Comparison of ENCODE assay signal across 8 cellular contexts in the genomic region with DNA sequence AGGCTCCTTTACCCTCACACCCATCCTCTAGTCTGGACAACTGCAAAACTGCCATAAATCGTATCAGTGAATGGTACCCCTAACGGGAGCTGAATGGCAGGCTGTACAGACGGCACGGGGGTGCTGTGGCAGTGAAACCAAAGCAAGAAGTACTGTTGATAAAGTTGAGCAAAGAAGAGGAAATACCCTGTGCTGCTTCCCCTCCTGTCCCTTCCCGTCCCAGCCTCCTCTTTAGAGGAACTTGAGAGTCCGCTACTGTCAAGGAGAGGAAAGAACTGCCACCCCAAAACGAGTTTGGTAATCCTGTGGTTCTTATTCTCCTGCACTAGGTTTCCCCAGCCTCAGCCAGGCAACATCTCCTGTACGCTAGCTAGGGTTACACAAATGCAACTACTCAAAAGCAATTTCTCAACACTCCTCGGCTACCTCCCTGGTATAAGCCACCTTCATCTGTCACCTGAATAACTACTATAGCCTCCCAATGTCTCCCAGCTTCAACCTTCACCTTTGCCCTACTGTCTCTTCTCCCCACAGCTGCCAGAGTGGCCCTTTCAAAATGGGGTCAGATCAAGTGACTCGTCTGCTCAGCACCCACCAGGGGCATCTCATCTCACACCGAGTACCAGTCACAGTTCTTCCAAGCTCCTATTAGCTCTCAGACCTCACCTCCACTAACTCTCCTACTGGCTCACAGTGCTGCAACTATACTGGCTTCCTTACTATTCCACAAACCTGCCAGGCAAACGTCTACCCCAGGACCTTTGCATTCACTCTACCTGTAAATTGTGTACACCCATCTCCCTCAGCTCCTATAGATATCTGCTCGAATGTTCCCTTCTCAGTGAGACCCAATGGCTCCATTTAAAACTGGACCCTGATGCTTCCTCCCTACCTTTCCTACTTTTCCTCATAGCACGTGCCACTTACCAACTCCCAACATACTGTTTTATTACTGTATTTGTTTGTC. TPM values are rescaled to one million over a fixed set of nuclear protein-coding genes. Genes with fewer than 3 reads are reported as not detected.
DNase-seq lines count a peak whose midpoint lies in the region; ATAC-seq, FAIRE-seq and TF ChIP-seq lines count a peak whose summit lies in the region.

No MANE protein-coding gene starts in this region.

- H3K4me2 ChIP-seq in BLaER1 (peak overlapping the region; percentile 85), Loucy (ENCODE audit: low read depth, low read length, poor library complexity, severe bottlenecking) (peak overlapping the region; percentile 87), K562 (ENCODE audit: insufficient read depth, low read length) (no peak overlapping the region)

- 40% methylated on average over 13 of the region's 14 CpGs for WGBS in K562 (ENCODE audit: insufficient coverage, low coverage, missing lambda C conversion rate)

- DNase-seq in K562 (ENCODE audit: extremely low read depth in 1 of 4, low spot score in 3 of 4) (no peak), HCEC 1CT (no peak), kidney glomerular epithelial cell (lab: John Stamatoyannopoulos, UW) (no peak)

- no peak for TF ChIP-seq EP300 in K562 (IDR thresholded peaks at IDR 0.05; ENCODE audit: low read length)

- H2AFZ ChIP-seq in Loucy (ENCODE audit: low read length): no peak overlapping the region
- H2AFZ ChIP-seq in K562 (ENCODE audit: low read depth, low read length): no peak overlapping the region

- BruUV-seq in K562 (replicated peaks; lab: Mats Ljungman, UMichigan): no TSS peak

- TF ChIP-seq CTCF in Loucy (conservative IDR thresholded peaks at IDR 0.05; ENCODE audit: low read length) (peak; percentile 17; the same call in 1 of the 2 replicates), K562 (IDR thresholded peaks at IDR 0.05 in 2 of 3, conservative IDR thresholded peaks at IDR 0.05 in 1 of 3; ENCODE audit: insufficient read depth in 2 of 3, low read depth in 1 of 3, low read length in 3 of 3) (no peak)

- H3K36me3 ChIP-seq in BLaER1 (peaks cover 56% of the 10 kb centered on the region), Loucy (ENCODE audit: insufficient read depth, low read length) (peaks cover 34% of the 10 kb centered on the region), K562 (ENCODE audit: control insufficient read depth, insufficient read depth, low read length) (no peaks in the 10 kb centered on the region), mucosa of rectum (ENCODE audit: control insufficient read depth in 2 of 2, insufficient read depth in 2 of 2, low read length in 2 of 2) (peaks cover 14% of the 10 kb centered on the region in 2 donors)

- H3K4me1 ChIP-seq in BLaER1 (peaks cover 77% of the 10 kb centered on the region), Loucy (ENCODE audit: insufficient read depth, low read length, poor library complexity, severe bottlenecking) (peaks cover 71% of the 10 kb centered on the region), K562 (replicated peaks in 1 of 2; ENCODE audit: control insufficient read depth in 2 of 2, insufficient read depth in 2 of 2, low read length in 2 of 2) (peaks cover 12 to 13% of the 10 kb centered on the region in 2 experiments; a peak in 4 of 5 replicates), mucosa of rectum (ENCODE audit: control insufficient read depth in 2 of 2, insufficient read depth in 2 of 2, low read length in 2 of 2) (peaks cover 40 to 46% of the 10 kb centered on the region in 2 donors)

- intact Hi-C loops in K562 (cut with micrococcal nuclease): no loop called here

- peak overlapping the region; percentile 92 for H3K4me3 ChIP-seq in BLaER1
- H3K4me3 ChIP-seq in Loucy (ENCODE audit: low read length, poor library complexity, severe bottlenecking): peak overlapping the region; percentile 93
- no peak overlapping the region for H3K4me3 ChIP-seq in K562
- H3K4me3 ChIP-seq in mucosa of rectum (ENCODE audit: low read length in 2 of 2): peak overlapping the region; percentile 34 to 58

- H3K27ac ChIP-seq in BLaER1 (peak overlapping the region; percentile 95), K562 (ENCODE audit: extremely low read depth, low read depth, low read length) (no peak overlapping the region), mucosa of rectum (ENCODE audit: low read depth in 2 of 2, low read length in 2 of 2) (peak overlapping the region; percentile 79 to 81)

- no peaks in the 10 kb centered on the region for H3K9me2 ChIP-seq in Loucy (replicated peaks; ENCODE audit: low read depth, low read length)

- H3F3A ChIP-seq in Loucy (ENCODE audit: low read depth): no peaks in the 10 kb centered on the region; the same call in 1 of the 2 replicates

- H3K79me2 ChIP-seq in Loucy (ENCODE audit: insufficient read depth, low read length): peaks cover 96% of the 10 kb centered on the region
- H3K79me2 ChIP-seq in K562 (ENCODE audit: control insufficient read depth, insufficient read depth, low read length): no peaks in the 10 kb centered on the region

- ATAC-seq in K562 (no peak), HG03342 (IDR thresholded peaks at IDR 0.05; ENCODE audit: unreplicated experiment) (no peak), HG03520 (IDR thresholded peaks at IDR 0.05; ENCODE audit: unreplicated experiment) (no peak)

- TF ChIP-seq RAD21 in K562 (CRISPR knock-in tag; conservative IDR thresholded peaks at IDR 0.05 in 1 of 2, IDR thresholded peaks at IDR 0.05 in 1 of 2): no peak

- TF ChIP-seq POLR2A in K562 (conservative IDR thresholded peaks at IDR 0.05): no peak

- FAIRE-seq in K562 (lab: Jason Lieb, UNC): no peak

- no peaks in the 10 kb centered on the region for H3K9me3 ChIP-seq in BLaER1
- H3K9me3 ChIP-seq in Loucy (ENCODE audit: insufficient read depth, low read depth, low read length): no peaks in the 10 kb centered on the region
- no peaks in the 10 kb centered on the region for H3K9me3 ChIP-seq in K562 (replicated peaks; ENCODE audit: control insufficient read depth, insufficient read depth, low read depth, low read length)
- no peaks in the 10 kb centered on the region for H3K9me3 ChIP-seq in mucosa of rectum (ENCODE audit: control insufficient read depth in 2 of 2, low read length in 2 of 2)

- peaks cover 82% of the 10 kb centered on the region for H4K20me1 ChIP-seq in BLaER1
- H4K20me1 ChIP-seq in Loucy (ENCODE audit: insufficient read depth, low read length, poor library complexity, severe bottlenecking): peaks cover 65% of the 10 kb centered on the region
- H4K20me1 ChIP-seq in K562 (replicated peaks; ENCODE audit: control insufficient read depth, insufficient read depth, low read length): no peaks in the 10 kb centered on the region

- CTCF ChIA-PET in K562 (lab: Yijun Ruan, JAX; ENCODE audit: low intra/inter-chr PET ratio): no interaction called here

- peak overlapping the region; percentile 87 for H3K9ac ChIP-seq in BLaER1
- H3K9ac ChIP-seq in Loucy (ENCODE audit: low read depth, low read length, poor library complexity, severe bottlenecking): peak overlapping the region; percentile 97
- no peak overlapping the region; a peak in 1 of 4 replicates for H3K9ac ChIP-seq in K562 (ENCODE audit: insufficient read depth in 1 of 2, low read depth in 2 of 2, low read length in 2 of 2)
- H3K9ac ChIP-seq in mucosa of rectum (ENCODE audit: low read depth in 1 of 2, low read length in 2 of 2): peak overlapping the region; percentile 1 to 57

- H3K27me3 ChIP-seq in BLaER1 (no peaks in the 10 kb centered on the region), Loucy (ENCODE audit: insufficient read depth, low read length, poor library complexity, severe bottlenecking) (no peaks in the 10 kb centered on the region), K562 (ENCODE audit: control insufficient read depth in 2 of 2, insufficient read depth in 2 of 2, low read length in 2 of 2) (no peaks in the 10 kb centered on the region), mucosa of rectum (ENCODE audit: control insufficient read depth in 2 of 2, insufficient read depth in 2 of 2, low read length in 2 of 2) (no peaks in the 10 kb centered on the region)

- in situ Hi-C loops in K562 (cut with MboI): no loop called here

- POLR2A ChIA-PET in K562 (lab: Yijun Ruan, JAX): no interaction called here

- H3K9me1 ChIP-seq in K562 (ENCODE audit: control insufficient read depth, insufficient read depth, low read length): no peaks in the 10 kb centered on the region

TF ChIP-seq in K562, 482 proteins besides CTCF, POLR2A, EP300 and RAD21 (continues in another document):
- no peak for TF ChIP-seq MTA2 (IDR thresholded peaks at IDR 0.05; ENCODE audit: low read depth)
- no peak for TF ChIP-seq TCF7L2 (IDR thresholded peaks at IDR 0.05; ENCODE audit: low read depth, low read length)
- no peak for TF ChIP-seq ZKSCAN3 (CRISPR knock-in tag; IDR thresholded peaks at IDR 0.05)
- TF ChIP-seq STAT5A (IDR thresholded peaks at IDR 0.05; ENCODE audit: borderline replicate concordance, low read length): no peak

RNA-seq across cellular contexts. Expression of gene GLRX, which starts 4.1 kb away (rescaled TPM):
- total RNA-seq in K562 (2011; cell fraction: chromatin; rRNA removed; ENCODE audit: low replicate concordance): 4.8 and 5.3 TPM in 2 replicates
- total RNA-seq in K562 (2011; cell fraction: nucleolus; rRNA removed): 5.4 and 6.7 TPM in 2 replicates
- 4.9 and 5.2 TPM in 2 replicates for total RNA-seq in K562 (2011; cell fraction: nucleoplasm; rRNA removed)
- total RNA-seq in K562 (2014; rRNA removed) (3.3 and 3.6 TPM in 2 replicates), K562 (2014; rRNA removed; fragmentation: Illumina TruSeq; extraction: Trizol) (2.0 and 2.3 TPM in 2 replicates), K562 (2015; rRNA removed; fragmentation: Illumina TruSeq; extraction: Trizol) (3.1 and 3.6 TPM in 2 replicates), K562 (2021) (2.9 and 4.4 TPM in 2 replicates)
- polyA plus RNA-seq in K562 (2011; rRNA removed) (6.2 and 7.3 TPM in 2 replicates), K562 (2014; fragmentation: Illumina TruSeq; extraction: Trizol) (4.6 and 6.4 TPM in 2 replicates), K562 (2014; fragmentation: Nextera tagmentation; extraction: Ambion mirVana) (10 to 100 TPM; 10.5 to 11.2 TPM), K562 (2014; rRNA removed) (4.9 and 11.1 TPM in 2 replicates)
- polyA plus RNA-seq in K562 (2011; cell fraction: cytosol; rRNA removed): 2.5 and 4.4 TPM in 2 replicates
- polyA plus RNA-seq in K562 (2011; cell fraction: nucleus; rRNA removed): 2.8 and 5.8 TPM in 2 replicates
- 13.4 and 13.6 TPM in 2 replicates for polyA plus RNA-seq in K562 (2012)
- 3.1 and 6.2 TPM in 2 replicates for polyA minus RNA-seq in K562 (2011; rRNA and poly(A)+ RNA removed)
- polyA minus RNA-seq in K562 (2011; cell fraction: cytosol; rRNA and poly(A)+ RNA removed): 0.82 and 2.5 TPM in 2 replicates
- polyA minus RNA-seq in K562 (2011; cell fraction: nucleus; rRNA and poly(A)+ RNA removed): 1.9 and 2.6 TPM in 2 replicates

Comparison
In these comparisons a context has a peak if more than half of its experiments do, and no peak if none do; other contexts are left out.
1. H3K9ac ChIP-seq: peak in BLaER1 (single experiment), Loucy (single experiment) and mucosa of rectum (2 of 2); none in K562 (0 of 2).